In the genomic region with DNA sequence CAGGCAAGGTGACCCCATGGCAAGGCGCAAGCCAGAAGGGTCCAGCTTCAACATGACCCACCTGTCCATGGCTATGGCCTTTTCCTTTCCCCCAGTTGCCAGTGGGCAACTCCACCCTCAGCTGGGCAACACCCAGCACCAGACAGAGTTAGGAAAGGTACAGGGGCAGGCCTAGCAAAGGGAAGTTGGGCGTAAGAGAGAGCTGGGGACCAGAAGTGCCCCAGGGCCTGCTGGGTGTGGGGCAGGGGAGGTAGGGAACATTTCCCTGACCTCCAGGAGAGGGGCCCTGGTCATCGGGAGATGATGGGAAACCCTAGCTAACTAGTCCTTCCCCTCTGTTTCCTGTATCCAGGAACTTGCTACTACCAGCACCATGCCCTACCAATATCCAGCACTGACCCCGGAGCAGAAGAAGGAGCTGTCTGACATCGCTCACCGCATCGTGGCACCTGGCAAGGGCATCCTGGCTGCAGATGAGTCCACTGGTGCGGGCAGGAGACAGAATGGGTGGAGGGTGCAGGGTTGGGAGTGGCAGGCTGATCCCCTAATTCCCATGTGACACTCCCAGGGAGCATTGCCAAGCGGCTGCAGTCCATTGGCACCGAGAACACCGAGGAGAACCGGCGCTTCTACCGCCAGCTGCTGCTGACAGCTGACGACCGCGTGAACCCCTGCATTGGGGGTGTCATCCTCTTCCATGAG, we compare ENCODE assay signal across 6 cellular contexts. TPM values are rescaled to one million over a fixed set of nuclear protein-coding genes. Genes with fewer than 3 reads are reported as not detected.
DNase-seq lines count a peak whose midpoint lies in the region; ATAC-seq, FAIRE-seq and TF ChIP-seq lines count a peak whose summit lies in the region.

No MANE protein-coding gene starts in this region.

- peaks cover 68% of the 10 kb centered on the region for H3K79me2 ChIP-seq in GM12878 (ENCODE audit: control insufficient read depth, insufficient read depth, low read length)

- H4K20me1 ChIP-seq in GM12878 (ENCODE audit: control insufficient read depth, insufficient read depth), result peaks cover 24% of the 10 kb centered on the region

- in situ Hi-C loops in GM12878 (cut with MboI), result no loop called here

- WGBS in GM12878 (ENCODE audit: insufficient coverage, insufficient replicate concordance, low lambda C conversion rate, missing lambda C conversion rate), result 88% methylated on average over 17 of the region's 17 CpGs

- RAD21 ChIA-PET in GM12878 (lab: Charles Lee; ENCODE audit: unreplicated experiment), result interaction anchor here (0.6 to 1.2 kb wide), 4 partner anchors 24 to 343 kb away, joined by 3 to 6 read pairs (median 3); a partner anchor contains a TSS

- H3K27ac Mint-ChIP-seq in naive thymus-derived CD4-positive, alpha-beta T cell, result peak overlapping the region; percentile 79 to 99 (median 98)

- peak overlapping the region; percentile 87 for H3K4me3 ChIP-seq in GM12878
- peak overlapping the region; percentile 94 for H3K4me3 ChIP-seq in naive thymus-derived CD4-positive, alpha-beta T cell (ENCODE audit: low read length)

- intact Hi-C loops in GM12878 (cut with micrococcal nuclease; ENCODE audit: unreplicated experiment), result no loop called here
- intact Hi-C loops in naive thymus-derived CD4-positive, alpha-beta T cell (cut with micrococcal nuclease), result loop anchor here (5.0 to 10.0 kb wide), 2 partner anchors 338 to 855 kb away; a partner anchor contains a TSS

- SMC1A ChIA-PET in GM12878 (lab: Charles Lee; ENCODE audit: uncharacterized antibody, unreplicated experiment), result interaction anchor here (1.0 kb wide), 1 partner anchor 24 kb away, joined by 3 read pairs; no protein-coding TSS in a partner anchor

- no peaks in the 10 kb centered on the region for H3K9me3 Mint-ChIP-seq in naive thymus-derived CD4-positive, alpha-beta T cell

- H3K27me3 ChIP-seq in GM12878 (replicated peaks in 1 of 2; ENCODE audit: control insufficient read depth in 2 of 2, insufficient read depth in 2 of 2, low read length in 1 of 2), result no peaks in the 10 kb centered on the region
- H3K27me3 ChIP-seq in naive thymus-derived CD4-positive, alpha-beta T cell (ENCODE audit: control insufficient read depth in 2 of 2, insufficient read depth in 2 of 2, low read length in 2 of 2), result no peaks in the 10 kb centered on the region

- H3K9ac ChIP-seq in GM12878 (ENCODE audit: control insufficient read depth, insufficient read depth, low read length), result peak overlapping the region; percentile 93

- H3K4me1 ChIP-seq in GM12878 (ENCODE audit: control insufficient read depth, insufficient read depth, low read length), result peaks cover 30% of the 10 kb centered on the region
- peaks cover 13 to 37% of the 10 kb centered on the region in 2 donors for H3K4me1 ChIP-seq in naive thymus-derived CD4-positive, alpha-beta T cell (ENCODE audit: control insufficient read depth in 2 of 2, insufficient read depth in 2 of 2, low read length in 2 of 2)

- H3K36me3 ChIP-seq in GM12878 (ENCODE audit: control insufficient read depth in 2 of 2, insufficient read depth in 2 of 2, low read length in 1 of 2), result peaks cover 30 to 32% of the 10 kb centered on the region in 2 experiments
- H3K36me3 ChIP-seq in naive thymus-derived CD4-positive, alpha-beta T cell (ENCODE audit: control insufficient read depth in 2 of 3, insufficient read depth in 3 of 3, low read length in 3 of 3), result peaks cover 18 to 64% (median 22%) of the 10 kb centered on the region in 3 experiments

- no peak for TF ChIP-seq CTCF in GM12878 (IDR thresholded peaks at IDR 0.05 in 2 of 3, conservative IDR thresholded peaks at IDR 0.05 in 1 of 3; ENCODE audit: control insufficient read depth in 2 of 3, extremely low read depth in 1 of 3, insufficient read depth in 1 of 3, low read depth in 3 of 3, low read length in 3 of 3)

- peak overlapping the region; percentile 94 for H3K27ac ChIP-seq in GM12878 (ENCODE audit: control insufficient read depth, insufficient read depth)
- H3K27ac ChIP-seq in naive thymus-derived CD4-positive, alpha-beta T cell (ENCODE audit: low read depth, low read length), result peak overlapping the region; percentile 83

- peaks cover 0 to 35% (median 13%) of the 10 kb centered on the region in 5 donors for H3K36me3 Mint-ChIP-seq in naive thymus-derived CD4-positive, alpha-beta T cell

- TF ChIP-seq EP300 in GM12878 (IDR thresholded peaks at IDR 0.05; ENCODE audit: borderline replicate concordance in 1 of 2, control insufficient read depth in 1 of 2, low read depth in 2 of 2, low read length in 2 of 2), result no peak

- POLR2A ChIA-PET in GM12878 (lab: Charles Lee), result interaction anchor here (0.6 to 4.3 kb wide), 6 partner anchors 8 to 454 kb away, joined by 3 to 16 read pairs (median 4); a partner anchor contains a TSS
- POLR2A ChIA-PET in naive thymus-derived CD4-positive, alpha-beta T cell (lab: Charles Lee), result interaction anchor here (0.6 to 6.3 kb wide), 17 partner anchors 9 to 390 kb away, joined by 3 to 159 read pairs (median 5); a partner anchor contains a TSS

- CTCF ChIA-PET in GM12878 (lab: Yijun Ruan, JAX), result interaction anchor here (0.6 to 8.5 kb wide), 4 partner anchors 9 to 33 kb away, joined by 3 to 77 read pairs (median 30); a partner anchor contains a TSS
- CTCF ChIA-PET in naive thymus-derived CD4-positive, alpha-beta T cell (lab: Charles Lee), result interaction anchor here (0.6 to 2.1 kb wide), 4 partner anchors 23 to 278 kb away, joined by 3 to 10 read pairs (median 4); a partner anchor contains a TSS

- no peak overlapping the region for H2AFZ ChIP-seq in GM12878 (ENCODE audit: control insufficient read depth, low read depth, low read length)

- TF ChIP-seq RAD21 in GM12878 (IDR thresholded peaks at IDR 0.05; ENCODE audit: insufficient read depth, low read depth, low read length), result no peak

- DNase-seq in GM12892 (ENCODE audit: insufficient read length) (no peak), GM12878 (ENCODE audit: low read depth, low spot score) (no peak), NCI-H2171 treated with DMSO at 0.1 percent for 48 hours (lab: John Stamatoyannopoulos, UW) (no peak), activated gamma-delta T cell treated with Interleukin-2 at 50 U/mL for 16 hours (no peak)
- no peak for DNase-seq in naive thymus-derived CD4-positive, alpha-beta T cell

- peak overlapping the region; percentile 96 to 100 (median 99) for H3K4me3 Mint-ChIP-seq in naive thymus-derived CD4-positive, alpha-beta T cell

- FAIRE-seq in GM12892 (lab: Jason Lieb, UNC), result no peak
- FAIRE-seq in GM12878 (lab: Jason Lieb, UNC), result no peak

- H3K4me1 Mint-ChIP-seq in naive thymus-derived CD4-positive, alpha-beta T cell, result peaks cover 25 to 52% (median 41%) of the 10 kb centered on the region in 7 donors

- ATAC-seq in GM12878, result no peak
- ATAC-seq in naive thymus-derived CD4-positive, alpha-beta T cell, result no peak
- no peak for ATAC-seq in GM21825 (IDR thresholded peaks at IDR 0.05; ENCODE audit: unreplicated experiment)

- peak overlapping the region; percentile 95 for H3K4me2 ChIP-seq in GM12878 (ENCODE audit: control insufficient read depth, insufficient read depth)

- H3K27me3 Mint-ChIP-seq in naive thymus-derived CD4-positive, alpha-beta T cell, result no peaks in the 10 kb centered on the region

- H3K9me3 ChIP-seq in GM12878 (replicated peaks; ENCODE audit: control insufficient read depth, insufficient read depth, low read length), result no peaks in the 10 kb centered on the region
- H3K9me3 ChIP-seq in naive thymus-derived CD4-positive, alpha-beta T cell (ENCODE audit: control insufficient read depth in 2 of 3, low read length in 3 of 3), result no peaks in the 10 kb centered on the region

- TF ChIP-seq POLR2A in GM12892 (IDR thresholded peaks at IDR 0.05; ENCODE audit: low read depth, low read length) (peak; percentile 36; the same call in 1 of the 2 replicates), GM12878 (IDR thresholded peaks at IDR 0.05; ENCODE audit: low read depth, low read length) (peak; percentile 57)

- TSS peak; percentile 29 for BruUV-seq in GM12878 (replicated peaks; lab: Mats Ljungman, UMichigan)

RNA-seq across cellular contexts. Expression of a gene that starts 1.5 kb away (rescaled TPM):
- polyA plus RNA-seq in GM12892 (2012; ENCODE audit: missing spikeins), result 1,394 TPM
- total RNA-seq in GM12878 (2013; cell fraction: nucleolus; rRNA removed), result 235 and 245 TPM in 2 replicates
- 1,247 and 1,393 TPM in 2 replicates for total RNA-seq in GM12878 (2014; rRNA removed)
- 804 and 922 TPM in 2 replicates for total RNA-seq in GM12878 (2014; rRNA removed; fragmentation: Illumina TruSeq; extraction: Trizol)
- total RNA-seq in GM12878 (2021), result 1,355 and 1,356 TPM in 2 replicates
- 1,146 TPM for polyA plus RNA-seq in GM12878 (2011; ENCODE audit: low read depth)
- 672 and 1,081 TPM in 2 replicates for polyA plus RNA-seq in GM12878 (2011; rRNA removed)
- polyA plus RNA-seq in GM12878 (2011; cell fraction: cytosol; rRNA removed), result 1,688 and 1,856 TPM in 2 replicates
- 1,192 and 1,238 TPM in 2 replicates for polyA plus RNA-seq in GM12878 (2011; cell fraction: nucleus; rRNA removed)
- 1,728 and 2,147 TPM in 2 replicates for polyA plus RNA-seq in GM12878 (2012)
- 300 and 751 TPM in 2 replicates for polyA plus RNA-seq in GM12878 (2014; fragmentation: Illumina TruSeq; extraction: Trizol)
- polyA plus RNA-seq in GM12878 (2014; fragmentation: Nextera tagmentation; extraction: Ambion mirVana), result 100 to 1,000 TPM; 218 to 335 TPM
- polyA plus RNA-seq in GM12878 (2014; rRNA removed), result 1,109 and 1,522 TPM in 2 replicates
- 1,000 to 10,000 TPM; 2,119 to 2,339 TPM for polyA plus RNA-seq in GM12878 (2016; fragmentation: Nextera tagmentation; extraction: Ambion mirVana)
- 879 and 1,597 TPM in 2 replicates for polyA minus RNA-seq in GM12878 (2011; rRNA and poly(A)+ RNA removed)
- polyA minus RNA-seq in GM12878 (2011; cell fraction: cytosol; rRNA and poly(A)+ RNA removed), result 780 and 912 TPM in 2 replicates
- 308 and 419 TPM in 2 replicates for polyA minus RNA-seq in GM12878 (2011; cell fraction: nucleus; rRNA and poly(A)+ RNA removed)
- 1,000 to 10,000 TPM in 1 of 5 experiments, 100 to 1,000 TPM in 4; 356 to 1,619 (median 584) TPM for total RNA-seq in naive thymus-derived CD4-positive, alpha-beta T cell
- 1,000 to 10,000 TPM in 1 of 2 donors, 100 to 1,000 TPM in 1; 955 to 1,316 TPM for polyA plus RNA-seq in naive thymus-derived CD4-positive, alpha-beta T cell

RNA-seq across cellular contexts. Expression of a gene that starts 8.8 kb away (rescaled TPM):
- 63.7 TPM for polyA plus RNA-seq in GM12892 (2012; ENCODE audit: missing spikeins)
- 25.0 and 30.4 TPM in 2 replicates for total RNA-seq in GM12878 (2013; cell fraction: nucleolus; rRNA removed)
- total RNA-seq in GM12878 (2014; rRNA removed), result 93.4 and 118 TPM in 2 replicates
- total RNA-seq in GM12878 (2014; rRNA removed; fragmentation: Illumina TruSeq; extraction: Trizol), result 63.9 and 75.0 TPM in 2 replicates
- 130 and 132 TPM in 2 replicates for total RNA-seq in GM12878 (2021)
- 59.0 TPM for polyA plus RNA-seq in GM12878 (2011; ENCODE audit: low read depth)
- 73.0 and 143 TPM in 2 replicates for polyA plus RNA-seq in GM12878 (2011; rRNA removed)
- 224 and 278 TPM in 2 replicates for polyA plus RNA-seq in GM12878 (2011; cell fraction: cytosol; rRNA removed)
- 130 and 151 TPM in 2 replicates for polyA plus RNA-seq in GM12878 (2011; cell fraction: nucleus; rRNA removed)
- 94.4 and 102 TPM in 2 replicates for polyA plus RNA-seq in GM12878 (2012)
- 34.5 and 83.7 TPM in 2 replicates for polyA plus RNA-seq in GM12878 (2014; fragmentation: Illumina TruSeq; extraction: Trizol)
- 10 to 100 TPM in 1 of 2 experiments, 1 to 10 TPM in 1; 2.7 to 18.8 TPM for polyA plus RNA-seq in GM12878 (2014; fragmentation: Nextera tagmentation; extraction: Ambion mirVana)
- polyA plus RNA-seq in GM12878 (2014; rRNA removed), result 165 and 178 TPM in 2 replicates
- 100 to 1,000 TPM; 194 to 240 TPM for polyA plus RNA-seq in GM12878 (2016; fragmentation: Nextera tagmentation; extraction: Ambion mirVana)
- 341 and 402 TPM in 2 replicates for polyA minus RNA-seq in GM12878 (2011; rRNA and poly(A)+ RNA removed)
- polyA minus RNA-seq in GM12878 (2011; cell fraction: cytosol; rRNA and poly(A)+ RNA removed), result 82.1 and 104 TPM in 2 replicates
- polyA minus RNA-seq in GM12878 (2011; cell fraction: nucleus; rRNA and poly(A)+ RNA removed), result 27.3 and 42.2 TPM in 2 replicates
- 100 to 1,000 TPM in 2 of 5 experiments, 10 to 100 TPM in 3; 68.4 to 143 (median 86.0) TPM for total RNA-seq in naive thymus-derived CD4-positive, alpha-beta T cell
- 100 to 1,000 TPM; 176 TPM for polyA plus RNA-seq in naive thymus-derived CD4-positive, alpha-beta T cell

RNA-seq across cellular contexts. Expression of a gene that starts 24.7 kb away (rescaled TPM):
- polyA plus RNA-seq in GM12892 (2012; ENCODE audit: missing spikeins), result 0.47 TPM
- total RNA-seq in GM12878 (2013; cell fraction: nucleolus; rRNA removed), result 3.5 and 5.1 TPM in 2 replicates
- total RNA-seq in GM12878 (2014; rRNA removed), result 0.40 and 0.44 TPM in 2 replicates
- 0.09 and 0.18 TPM in 2 replicates for total RNA-seq in GM12878 (2014; rRNA removed; fragmentation: Illumina TruSeq; extraction: Trizol)
- total RNA-seq in GM12878 (2021), result 0.54 and 1.0 TPM in 2 replicates
- 0.35 TPM for polyA plus RNA-seq in GM12878 (2011; ENCODE audit: low read depth)
- 0.19 and 0.39 TPM in 2 replicates for polyA plus RNA-seq in GM12878 (2011; rRNA removed)
- 0.49 and 0.57 TPM in 2 replicates for polyA plus RNA-seq in GM12878 (2011; cell fraction: cytosol; rRNA removed)
- 2.5 and 2.6 TPM in 2 replicates for polyA plus RNA-seq in GM12878 (2011; cell fraction: nucleus; rRNA removed)
- polyA plus RNA-seq in GM12878 (2012), result 1.3 and 1.7 TPM in 2 replicates
- 0.24 TPM in 1 of 2 replicates, not detected in the other for polyA plus RNA-seq in GM12878 (2014; fragmentation: Illumina TruSeq; extraction: Trizol)
- not detected for polyA plus RNA-seq in GM12878 (2014; fragmentation: Nextera tagmentation; extraction: Ambion mirVana)
- 0.20 and 0.90 TPM in 2 replicates for polyA plus RNA-seq in GM12878 (2014; rRNA removed)
- polyA plus RNA-seq in GM12878 (2016; fragmentation: Nextera tagmentation; extraction: Ambion mirVana), result under 1 TPM; 0.08 to 0.15 TPM
- polyA minus RNA-seq in GM12878 (2011; rRNA and poly(A)+ RNA removed), result 1.1 TPM in 1 of 2 replicates, not detected in the other
- polyA minus RNA-seq in GM12878 (2011; cell fraction: cytosol; rRNA and poly(A)+ RNA removed), result not detected in 2 replicates
- 1.3 and 1.8 TPM in 2 replicates for polyA minus RNA-seq in GM12878 (2011; cell fraction: nucleus; rRNA and poly(A)+ RNA removed)
- 1 to 10 TPM; 1.5 to 3.3 (median 1.6) TPM for total RNA-seq in naive thymus-derived CD4-positive, alpha-beta T cell
- under 1 TPM in 1 of 2 donors, not detected in 1; 0.38 TPM for polyA plus RNA-seq in naive thymus-derived CD4-positive, alpha-beta T cell

RNA-seq across cellular contexts. Expression of a gene that starts 29.0 kb away (rescaled TPM):
- polyA plus RNA-seq in GM12892 (2012; ENCODE audit: missing spikeins), result 17.9 TPM
- total RNA-seq in GM12878 (2013; cell fraction: nucleolus; rRNA removed), result 16.5 and 18.6 TPM in 2 replicates
- total RNA-seq in GM12878 (2014; rRNA removed) (7.5 and 11.5 TPM in 2 replicates), GM12878 (2014; rRNA removed; fragmentation: Illumina TruSeq; extraction: Trizol) (5.1 and 5.3 TPM in 2 replicates), GM12878 (2021) (13.3 and 13.8 TPM in 2 replicates)
- 17.1 TPM for polyA plus RNA-seq in GM12878 (2011; ENCODE audit: low read depth)
- polyA plus RNA-seq in GM12878 (2011; rRNA removed) (7.3 and 12.7 TPM in 2 replicates), GM12878 (2014; fragmentation: Illumina TruSeq; extraction: Trizol) (1.6 and 6.2 TPM in 2 replicates), GM12878 (2014; fragmentation: Nextera tagmentation; extraction: Ambion mirVana) (1 to 10 TPM; 1.3 to 3.1 TPM), GM12878 (2014; rRNA removed) (18.0 and 25.0 TPM in 2 replicates), GM12878 (2016; fragmentation: Nextera tagmentation; extraction: Ambion mirVana) (10 to 100 TPM; 19.1 to 22.0 TPM)
- 23.5 and 24.7 TPM in 2 replicates for polyA plus RNA-seq in GM12878 (2011; cell fraction: cytosol; rRNA removed)
- polyA plus RNA-seq in GM12878 (2011; cell fraction: nucleus; rRNA removed), result 30.2 and 30.8 TPM in 2 replicates
- polyA plus RNA-seq in GM12878 (2012), result 59.4 and 63.5 TPM in 2 replicates
- 5.0 and 8.5 TPM in 2 replicates for polyA minus RNA-seq in GM12878 (2011; rRNA and poly(A)+ RNA removed)
- 4.7 and 4.9 TPM in 2 replicates for polyA minus RNA-seq in GM12878 (2011; cell fraction: cytosol; rRNA and poly(A)+ RNA removed)
- polyA minus RNA-seq in GM12878 (2011; cell fraction: nucleus; rRNA and poly(A)+ RNA removed), result 6.9 and 12.4 TPM in 2 replicates
- total RNA-seq in naive thymus-derived CD4-positive, alpha-beta T cell, result 100 to 1,000 TPM in 3 of 5 experiments, 10 to 100 TPM in 2; 50.5 to 260 (median 130) TPM
- polyA plus RNA-seq in naive thymus-derived CD4-positive, alpha-beta T cell, result 100 to 1,000 TPM; 242 to 308 TPM

RNA-seq across cellular contexts. Expression of a gene that starts 36.0 kb away (rescaled TPM):
- 0.25 TPM for polyA plus RNA-seq in GM12892 (2012; ENCODE audit: missing spikeins)
- total RNA-seq in GM12878 (2013; cell fraction: nucleolus; rRNA removed), result 0.76 TPM in 1 of 2 replicates, not detected in the other
- total RNA-seq in GM12878 (2014; rRNA removed), result 0.22 TPM in 1 of 2 replicates, not detected in the other
- 0.13 TPM in 1 of 2 replicates, not detected in the other for total RNA-seq in GM12878 (2014; rRNA removed; fragmentation: Illumina TruSeq; extraction: Trizol)
- total RNA-seq in GM12878 (2021), result 0.29 and 0.51 TPM in 2 replicates
- polyA plus RNA-seq in GM12878 (2011; ENCODE audit: low read depth), result 0.29 TPM
- 0.08 and 0.12 TPM in 2 replicates for polyA plus RNA-seq in GM12878 (2011; rRNA removed)
- polyA plus RNA-seq in GM12878 (2011; cell fraction: cytosol; rRNA removed), result 0.10 and 0.20 TPM in 2 replicates
- polyA plus RNA-seq in GM12878 (2011; cell fraction: nucleus; rRNA removed), result 1.4 and 1.6 TPM in 2 replicates
- polyA plus RNA-seq in GM12878 (2012), result 0.43 and 0.46 TPM in 2 replicates
- 0.35 TPM in 1 of 2 replicates, not detected in the other for polyA plus RNA-seq in GM12878 (2014; fragmentation: Illumina TruSeq; extraction: Trizol)
- polyA plus RNA-seq in GM12878 (2014; fragmentation: Nextera tagmentation; extraction: Ambion mirVana), result under 1 TPM in 1 of 2 experiments, not detected in 1; 0.05 TPM
- 0.22 and 0.28 TPM in 2 replicates for polyA plus RNA-seq in GM12878 (2014; rRNA removed)
- not detected for polyA plus RNA-seq in GM12878 (2016; fragmentation: Nextera tagmentation; extraction: Ambion mirVana)
- polyA minus RNA-seq in GM12878 (2011; rRNA and poly(A)+ RNA removed), result 0.26 and 0.29 TPM in 2 replicates
- polyA minus RNA-seq in GM12878 (2011; cell fraction: cytosol; rRNA and poly(A)+ RNA removed), result not detected in 2 replicates
- polyA minus RNA-seq in GM12878 (2011; cell fraction: nucleus; rRNA and poly(A)+ RNA removed), result not detected in 2 replicates
- total RNA-seq in naive thymus-derived CD4-positive, alpha-beta T cell, result 1 to 10 TPM in 2 of 5 experiments, not detected in 3; 1.2 to 2.3 TPM
- polyA plus RNA-seq in naive thymus-derived CD4-positive, alpha-beta T cell, result not detected
